8 cellular contexts compared by ENCODE assay signal in genomic region chr1:25799758-25800537, GRCh38. TPM values are rescaled to one million over a fixed set of nuclear protein-coding genes. Genes with fewer than 3 reads are reported as not detected.
DNase-seq lines count a peak whose midpoint lies in the region; ATAC-seq, FAIRE-seq and TF ChIP-seq lines count a peak whose summit lies in the region.

Gene SELENON (plus strand): TSS chr1:25800193. CDS start chr1:25800231, 38 bp downstream.

- no peaks in the 10 kb centered on the region for H3K36me3 ChIP-seq in body of pancreas (replicated peaks in 1 of 2; ENCODE audit: insufficient read depth in 1 of 2, low read depth in 2 of 2)
- no peaks in the 10 kb centered on the region for H3K36me3 ChIP-seq in iPS DF 6.9 (ENCODE audit: control insufficient read depth, insufficient read depth, low read length)

- WGBS in body of pancreas, 2 donors = 4 to 10% methylated on average over 11 to 36 of the region's 91 CpGs
- no CpG with 5 or more reads among the region's 91 CpGs for WGBS in iPS DF 6.9 (ENCODE audit: insufficient coverage, insufficient read length)

- no peak for FAIRE-seq in H54 (lab: Jason Lieb, UNC)

- intact Hi-C loops in body of pancreas (cut with DNase I) = no loop called here

- peak within 1 kb of the TSS; percentile 73 for H3K4me3 ChIP-seq in AG10803 (ENCODE audit: low read length)
- peak within 1 kb of the TSS; percentile 23 to 40 for H3K4me3 ChIP-seq in body of pancreas
- peak within 1 kb of the TSS; percentile 71; the same call in 1 of the 2 replicates for H3K4me3 ChIP-seq in iPS DF 6.9 (ENCODE audit: low read length)

- DNase-seq in AG10803 (ENCODE audit: low read depth) (peak; percentile 43), H54 (ENCODE audit: insufficient read length, low spot score) (no peak), SHP77 (lab: John Stamatoyannopoulos, UW) (peak; percentile 20 to 63), body of pancreas (peak; percentile 58 to 68 (median 67)), iPS DF 6.9 (ENCODE audit: low read depth, low spot score) (no peak), retina (peak; percentile 85), GM19240 (ENCODE audit: insufficient read length, low spot score) (no peak), middle frontal gyrus (ENCODE audit: extremely low spot score, low spot score) (no peak)

- H3K27ac ChIP-seq in body of pancreas (peak within 1 kb of the TSS; percentile 75 to 86 (median 78)), iPS DF 6.9 (ENCODE audit: low read length) (no peak within 1 kb of the TSS)

- peak; percentile 69 for ATAC-seq in body of pancreas

- H3K9me3 ChIP-seq in body of pancreas = no peaks in the 10 kb centered on the region
- H3K9me3 ChIP-seq in iPS DF 6.9 (ENCODE audit: control insufficient read depth, insufficient read depth, low read length) = no peaks in the 10 kb centered on the region

- 0 out of 2 replicates have a peak, but pooled peaks have one; percentile 23 for TF ChIP-seq POLR2A in H54 (IDR thresholded peaks at IDR 0.05; ENCODE audit: low read depth, low read length)
- peak in 2 of 3 donors; percentile 48 to 50 for TF ChIP-seq POLR2A in body of pancreas (IDR thresholded peaks at IDR 0.05)

- no peaks in the 10 kb centered on the region for H3K27me3 ChIP-seq in body of pancreas
- H3K27me3 ChIP-seq in iPS DF 6.9 (ENCODE audit: control insufficient read depth, insufficient read depth, low read length) = no peaks in the 10 kb centered on the region

- H3K4me1 ChIP-seq in body of pancreas = peaks cover 70% of the 10 kb centered on the region
- no peaks in the 10 kb centered on the region; the same call in 1 of the 2 replicates for H3K4me1 ChIP-seq in iPS DF 6.9 (ENCODE audit: control insufficient read depth, insufficient read depth, low read length)

- TF ChIP-seq CTCF in AG10803 (conservative IDR thresholded peaks at IDR 0.05; ENCODE audit: low read length) = no peak
- TF ChIP-seq CTCF in body of pancreas (IDR thresholded peaks at IDR 0.05) = no peak

RNA-seq across cellular contexts. Expression of gene SELENON, which starts in this region (rescaled TPM):
- 10 to 100 TPM; 22.8 to 27.4 TPM for total RNA-seq in body of pancreas

Comparison
In these comparisons a context has a peak if more than half of its experiments do, and no peak if none do; other contexts are left out.
1. DNase-seq: peak in AG10803 (single experiment), SHP77 (2 of 2), body of pancreas (4 of 4) and retina (single experiment); none in H54 (single experiment), iPS DF 6.9 (single experiment), GM19240 (single experiment) and middle frontal gyrus (single experiment).
2. Peak in every context shown above with its lines, with median percentiles within 50 percentile points of each other: H3K4me3 ChIP-seq.